34 cellular contexts compared by ENCODE assay signal in genomic region chr19:33927789-33928457, GRCh38.
"Had no signal": no experiment of that assay in that cellular context is flagged by ENCODE, and none has a peak within 500 bp of the region (broad histone marks: within the 10 kb centered on the region; RNA-seq: fewer than 3 reads in every experiment).

No MANE protein-coding gene starts in this region.

- H3K27ac ChIP-seq: PC-9, SJSA1 had no signal

- H3K36me3 ChIP-seq: SJSA1 had no signal

- H3K27ac Mint-ChIP-seq: activated B cell treated with CpG ODN at 0.5 μM for 24 hours; activated CD4-positive, alpha-beta memory T cell treated with anti-CD3 and anti-CD28 coated beads for 36 hours; activated naive CD4-positive, alpha-beta T cell treated with anti-CD3 and anti-CD28 coated beads for 36 hours; activated naive CD4-positive, alpha-beta T cell treated with anti-CD3 and anti-CD28 coated beads, Interleukin-2, amount 50 U/mL, for 72 hours; activated naive CD8-positive, alpha-beta T cell treated with anti-CD3 and anti-CD28 coated beads, Interleukin-2, amount 50 U/mL, for 24 hours; activated T-helper 1 cell treated with anti-CD3 and anti-CD28 coated beads, Interleukin-12 subunit alpha, Interleukin-12 subunit beta, Interleukin-2, Interleukin-4 antibody, amounts not matched to agents 30 ng/mL and 10 ng/mL and 1 ng/mL, durations not matched to agents 14 hours and 24 hours and 36 hours; T-helper 1 cell treated with Interleukin-12 subunit alpha and Interleukin-12 subunit beta and Interleukin-4 antibody, amounts not matched to agents 30 μg/mL and 1 μg/mL, for 36 hours; T-helper 2 cell treated with Interferon-gamma antibody and Interleukin-4, amounts not matched to agents 5 μg/mL and 100 μg/mL, for 36 hours had no signal

- H3K9me3 Mint-ChIP-seq: activated CD4-positive, alpha-beta memory T cell treated with anti-CD3 and anti-CD28 coated beads for 36 hours; activated naive CD4-positive, alpha-beta T cell treated with anti-CD3 and anti-CD28 coated beads for 36 hours; activated T-cell treated with anti-CD3 and anti-CD28 coated beads, Interleukin-2, amount 50 U/mL, for 4 hours; activated T-helper 1 cell treated with anti-CD3 and anti-CD28 coated beads, Interleukin-12 subunit alpha, Interleukin-12 subunit beta, Interleukin-2, Interleukin-4 antibody, amounts not matched to agents 30 ng/mL and 10 ng/mL and 1 ng/mL, durations not matched to agents 14 hours and 24 hours and 36 hours; T-helper 1 cell treated with Interleukin-12 subunit alpha and Interleukin-12 subunit beta and Interleukin-4 antibody, amounts not matched to agents 30 μg/mL and 1 μg/mL, for 36 hours; T-helper 2 cell treated with Interferon-gamma antibody and Interleukin-4, amounts not matched to agents 5 μg/mL and 100 μg/mL, for 36 hours had no signal

- ATAC-seq: activated naive CD4-positive, alpha-beta T cell treated with anti-CD3 and anti-CD28 coated beads, Interleukin-2, amount 50 U/mL, for 72 hours; activated naive CD8-positive, alpha-beta T cell treated with anti-CD3 and anti-CD28 coated beads, Interleukin-2, amount 50 U/mL, for 24 hours; activated T-cell treated with anti-CD3 and anti-CD28 coated beads, Interleukin-2, amount 50 U/mL, for 4 hours; K562 had no signal

- H3K4me1 ChIP-seq: SJSA1 had no signal

- H3K4me3 ChIP-seq: K562, PC-9, SJSA1 had no signal

- DNase-seq: activated B cell treated with CpG ODN at 0.5 μM for 24 hours; activated CD4-positive, alpha-beta memory T cell treated with anti-CD3 and anti-CD28 coated beads for 36 hours; activated CD4-positive, alpha-beta T cell treated with anti-CD3 and anti-CD28 coated beads for 4 hours; activated CD4-positive, alpha-beta T cell treated with anti-CD3 and anti-CD28 coated beads, Interleukin-2, amount 50 U/mL, for 1 hour; activated CD4-positive, CD25-positive, alpha-beta regulatory T cell treated with anti-CD3 and anti-CD28 coated beads, Interleukin-2, amount 50 U/mL, for 72 hours; activated CD8-positive, alpha-beta memory T cell treated with anti-CD3 and anti-CD28 coated beads, Interleukin-2, amount 50 U/mL, for 4 hours; activated gamma-delta T cell treated with Interleukin-2 at 50 U/mL for 16 hours; activated naive CD4-positive, alpha-beta T cell treated with anti-CD3 and anti-CD28 coated beads for 36 hours; activated naive CD8-positive, alpha-beta T cell treated with anti-CD3 and anti-CD28 coated beads, Interleukin-2, amount 50 U/mL, for 24 hours; activated T-cell treated with anti-CD3 and anti-CD28 coated beads for 4 hours; activated T-cell treated with anti-CD3 and anti-CD28 coated beads, Interleukin-2, amount 50 U/mL, for 4 hours; anterior cingulate cortex; caudate nucleus; cerebellar nuclear complex; NCI-H1092 treated with DMSO at 0.1 percent for 48 hours; NCI-H1417; NCI-H146; NCI-H187; NCI-H2029 treated with DMSO at 0.1 percent for 48 hours; NCI-H2107; NCI-H2171; NCI-H2227 treated with DMSO at 0.1 percent for 48 hours; NCI-H446 treated with DMSO at 0.1 percent for 48 hours; NCI-H524 treated with DMSO at 0.1 percent for 48 hours; PC-9; SHP77; SK-N-SH had no signal

- H3K4me1 Mint-ChIP-seq: activated B cell treated with CpG ODN at 0.5 μM for 24 hours; activated naive CD8-positive, alpha-beta T cell treated with anti-CD3 and anti-CD28 coated beads, Interleukin-2, amount 50 U/mL, for 24 hours had no signal

- H2AFZ ChIP-seq: PC-9 had no signal

- H3K36me3 Mint-ChIP-seq: activated CD4-positive, alpha-beta memory T cell treated with anti-CD3 and anti-CD28 coated beads for 36 hours; activated naive CD4-positive, alpha-beta T cell treated with anti-CD3 and anti-CD28 coated beads, Interleukin-2, amount 50 U/mL, for 72 hours; brain had no signal

- H3K4me3 Mint-ChIP-seq: activated B cell treated with CpG ODN at 0.5 μM for 24 hours; activated CD4-positive, alpha-beta memory T cell treated with anti-CD3 and anti-CD28 coated beads for 36 hours; activated naive CD4-positive, alpha-beta T cell treated with anti-CD3 and anti-CD28 coated beads for 36 hours; activated naive CD8-positive, alpha-beta T cell treated with anti-CD3 and anti-CD28 coated beads, Interleukin-2, amount 50 U/mL, for 24 hours; activated T-cell treated with anti-CD3 and anti-CD28 coated beads, Interleukin-2, amount 50 U/mL, for 4 hours; activated T-helper 1 cell treated with anti-CD3 and anti-CD28 coated beads, Interleukin-12 subunit alpha, Interleukin-12 subunit beta, Interleukin-2, Interleukin-4 antibody, amounts not matched to agents 30 ng/mL and 10 ng/mL and 1 ng/mL, durations not matched to agents 14 hours and 24 hours and 36 hours; brain; T-helper 1 cell treated with Interleukin-12 subunit alpha and Interleukin-12 subunit beta and Interleukin-4 antibody, amounts not matched to agents 30 μg/mL and 1 μg/mL, for 36 hours; T-helper 2 cell treated with Interferon-gamma antibody and Interleukin-4, amounts not matched to agents 5 μg/mL and 100 μg/mL, for 36 hours had no signal

- H3K4me2 ChIP-seq: PC-9, SK-N-SH had no signal

- H3K9me2 ChIP-seq: SK-N-SH had no signal

- H3K9me3 ChIP-seq: SJSA1, SK-N-SH had no signal
